In genomic region chr13:99086869-99087129, GRCh38 we compare ENCODE assay signal across 8 cellular contexts.
DNase-seq lines count a peak whose midpoint lies in the region; ATAC-seq and TF ChIP-seq lines count a peak whose summit lies in the region.

No MANE protein-coding gene starts in this region.

- peak overlapping the region; percentile 73 for H2AFZ ChIP-seq in KMS-11 (ENCODE audit: low read depth)

- H4K20me1 ChIP-seq in BLaER1 treated with 17β-estradiol and CSF1 and Interleukin-3, amounts not matched to agents 10 nM and 100 nM = peaks cover 0 to 37% (median 21%) of the 10 kb centered on the region in 11 experiments; a peak in 17 of 22 replicates
- no peaks in the 10 kb centered on the region for H4K20me1 ChIP-seq in KMS-11 (ENCODE audit: insufficient read depth)

- peak overlapping the region; percentile 57 to 87 (median 76) for H3K4me3 ChIP-seq in BLaER1 treated with 17β-estradiol and CSF1 and Interleukin-3, amounts not matched to agents 10 nM and 100 nM
- H3K4me3 ChIP-seq in KMS-11 (IDR thresholded peaks at IDR 0.05; ENCODE audit: insufficient read depth, low read depth, low read length) (no peak overlapping the region), retinal pigment epithelial cell (ENCODE audit: low read length) (peak overlapping the region; percentile 88)

- no peaks in the 10 kb centered on the region for H3K36me3 ChIP-seq in BLaER1 treated with 17β-estradiol and CSF1 and Interleukin-3, amounts not matched to agents 10 nM and 100 nM
- H3K36me3 ChIP-seq in KMS-11 (ENCODE audit: insufficient read depth) = no peaks in the 10 kb centered on the region

- peak overlapping the region; percentile 56 to 93 (median 78) for H3K9ac ChIP-seq in BLaER1 treated with 17β-estradiol and CSF1 and Interleukin-3, amounts not matched to agents 10 nM and 100 nM
- peak overlapping the region; percentile 47; the same call in 1 of the 2 replicates for H3K9ac ChIP-seq in KMS-11

- H3K27me3 ChIP-seq in BLaER1 treated with 17β-estradiol and CSF1 and Interleukin-3, amounts not matched to agents 10 nM and 100 nM = peaks cover 35 to 77% (median 39%) of the 10 kb centered on the region in 11 experiments
- H3K27me3 ChIP-seq in KMS-11 (ENCODE audit: insufficient read depth, low read depth) (no peaks in the 10 kb centered on the region), foreskin keratinocyte (no peaks in the 10 kb centered on the region)

- H3K4me1 ChIP-seq in BLaER1 treated with 17β-estradiol and CSF1 and Interleukin-3, amounts not matched to agents 10 nM and 100 nM = peaks cover 0 to 38% (median 27%) of the 10 kb centered on the region in 10 experiments; a peak in 14 of 20 replicates
- peaks cover 5% of the 10 kb centered on the region for H3K4me1 ChIP-seq in KMS-11 (ENCODE audit: low read depth, poor library complexity, severe bottlenecking)
- no peaks in the 10 kb centered on the region for H3K4me1 ChIP-seq in foreskin keratinocyte

- no peaks in the 10 kb centered on the region for H3K9me3 ChIP-seq in BLaER1 treated with 17β-estradiol and CSF1 and Interleukin-3, amounts not matched to agents 10 nM and 100 nM (replicated peaks in 1 of 11)

- TF ChIP-seq CTCF in KMS-11 (conservative IDR thresholded peaks at IDR 0.05; ENCODE audit: low read depth, low read length) (no peak), foreskin keratinocyte (conservative IDR thresholded peaks at IDR 0.05) (no peak), retinal pigment epithelial cell (conservative IDR thresholded peaks at IDR 0.05; ENCODE audit: low read depth, low read length) (no peak)

- no peaks in the 10 kb centered on the region for H3K79me2 ChIP-seq in KMS-11 (ENCODE audit: insufficient read depth, low read depth)

- peak overlapping the region in 10 of 11 experiments; percentile 9 to 96 (median 76); a peak in 19 of 22 replicates for H3K27ac ChIP-seq in BLaER1 treated with 17β-estradiol and CSF1 and Interleukin-3, amounts not matched to agents 10 nM and 100 nM
- no peak overlapping the region for H3K27ac ChIP-seq in KMS-11
- peak overlapping the region; percentile 63 for H3K27ac ChIP-seq in foreskin keratinocyte

- peak; percentile 70 for DNase-seq in activated T-cell treated with anti-CD3 and anti-CD28 coated beads, Interleukin-2, amount 50 U/mL, for 1 hour
- peak in 1 of 2 donors; percentile 43 for DNase-seq in foreskin keratinocyte
- no peak for DNase-seq in retinal pigment epithelial cell (ENCODE audit: low read depth)
- DNase-seq in DMS153 (lab: John Stamatoyannopoulos, UW) = no peak
- no peak for DNase-seq in AG08396 (ENCODE audit: low spot score)

- peak overlapping the region; percentile 83 to 100 (median 96) for H3K4me2 ChIP-seq in BLaER1 treated with 17β-estradiol and CSF1 and Interleukin-3, amounts not matched to agents 10 nM and 100 nM
- peak overlapping the region; percentile 62 for H3K4me2 ChIP-seq in KMS-11

- ATAC-seq in GM21390 (IDR thresholded peaks at IDR 0.05; ENCODE audit: unreplicated experiment) = peak; percentile 25
- peak; percentile 4 for ATAC-seq in foreskin keratinocyte
